ENCODE assay signal across 20 cellular contexts in the genomic region with DNA sequence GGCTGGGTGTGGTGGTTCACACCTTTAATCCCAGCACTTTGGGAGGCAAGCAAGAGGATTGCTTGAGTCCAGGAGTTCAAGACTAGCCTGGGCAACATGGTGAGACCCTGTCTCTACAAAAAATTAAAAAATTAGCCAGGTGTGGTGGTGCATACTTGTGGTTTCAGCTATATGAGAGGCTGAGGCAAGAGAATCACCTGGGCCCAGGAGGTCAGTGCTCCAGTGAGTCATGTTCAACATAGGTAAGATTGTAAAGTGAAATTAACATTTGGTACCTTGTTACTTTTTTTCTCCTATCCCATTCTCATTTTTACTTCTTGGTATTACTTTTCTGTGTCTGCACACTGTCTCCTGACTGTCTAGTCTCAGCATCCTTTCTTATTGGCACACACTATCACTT. TPM values are rescaled to one million over a fixed set of nuclear protein-coding genes. Genes with fewer than 3 reads are reported as not detected.
DNase-seq lines count a peak whose midpoint lies in the region; ATAC-seq and TF ChIP-seq lines count a peak whose summit lies in the region.
"Had no signal": no experiment of that assay in that cellular context is flagged by ENCODE, and none has a peak within 500 bp of the region (broad histone marks: within the 10 kb centered on the region; RNA-seq: fewer than 3 reads in every experiment).

No MANE protein-coding gene starts in this region.

- BruUV-seq in mammary epithelial cell (replicated peaks; lab: Mats Ljungman, UMichigan): no TSS peak

- intact Hi-C loops in mammary epithelial cell (cut with micrococcal nuclease) (no loop called here), breast epithelium (cut with DNase I; ENCODE audit: low total_unique reads) (no loop called here), mucosa of descending colon (cut with DNase I, micrococcal nuclease) (no loop called here), uterus (cut with DNase I; ENCODE audit: low total_unique reads) (no loop called here)

- in situ Hi-C loops in mammary epithelial cell (cut with MboI; ENCODE audit: low sequenced_read_pairs in 2 of 2): no loop called here

- no peaks in the 10 kb centered on the region for H3K27me3 ChIP-seq in mammary epithelial cell (ENCODE audit: insufficient read depth, low read length)
- H3K27me3 ChIP-seq in breast epithelium: no peaks in the 10 kb centered on the region
- no peaks in the 10 kb centered on the region for H3K27me3 ChIP-seq in RWPE2 (ENCODE audit: insufficient read depth, poor library complexity, severe bottlenecking)
- H3K27me3 ChIP-seq in uterus: no peaks in the 10 kb centered on the region

- H3K4me3 ChIP-seq in mammary epithelial cell (replicated peaks in 1 of 3; ENCODE audit: insufficient read depth in 1 of 3, low read depth in 2 of 3, low read length in 3 of 3): no peak overlapping the region
- H3K4me3 ChIP-seq in breast epithelium: no peak overlapping the region
- H3K4me3 ChIP-seq in RWPE2 (ENCODE audit: severe bottlenecking): no peak overlapping the region
- H3K4me3 ChIP-seq in mucosa of descending colon: no peak overlapping the region
- no peak overlapping the region for H3K4me3 ChIP-seq in uterus
- H3K4me3 ChIP-seq: A549 had no signal

- H3K9me3 ChIP-seq in mammary epithelial cell (replicated peaks; ENCODE audit: insufficient read depth, low read length) (no peaks in the 10 kb centered on the region), breast epithelium (no peaks in the 10 kb centered on the region), RWPE2 (ENCODE audit: severe bottlenecking) (no peaks in the 10 kb centered on the region), mucosa of descending colon (no peaks in the 10 kb centered on the region), uterus (no peaks in the 10 kb centered on the region)
- H3K9me3 ChIP-seq: A549, Caco-2 had no signal

- H3K9ac ChIP-seq in mammary epithelial cell (ENCODE audit: insufficient read depth, low read length): no peak overlapping the region

- no peak overlapping the region for H3K4me2 ChIP-seq in mammary epithelial cell (ENCODE audit: insufficient read depth, low read depth, low read length)
- H3K4me2 ChIP-seq: A549 had no signal

- TF ChIP-seq POLR2A in breast epithelium (IDR thresholded peaks at IDR 0.05) (no peak), uterus (IDR thresholded peaks at IDR 0.05) (no peak)

- no peak overlapping the region for H2AFZ ChIP-seq in mammary epithelial cell (ENCODE audit: low read depth, low read length)

- dilution Hi-C loops in mammary epithelial cell (cut with HindIII; ENCODE audit: low sequenced_read_pairs): no loop called here

- peaks cover 2% of the 10 kb centered on the region for H3K36me3 ChIP-seq in mammary epithelial cell (ENCODE audit: insufficient read depth, low read length)
- H3K36me3 ChIP-seq in breast epithelium: no peaks in the 10 kb centered on the region
- peaks cover 6% of the 10 kb centered on the region; the same call in 1 of the 2 replicates for H3K36me3 ChIP-seq in RWPE2 (ENCODE audit: low read depth)
- no peaks in the 10 kb centered on the region for H3K36me3 ChIP-seq in mucosa of descending colon (ENCODE audit: low read depth)
- no peaks in the 10 kb centered on the region for H3K36me3 ChIP-seq in uterus

- H4K20me1 ChIP-seq in mammary epithelial cell (ENCODE audit: insufficient read depth, low read length): no peaks in the 10 kb centered on the region

- peak; percentile 57; the same call in 1 of the 3 replicates for ATAC-seq in RWPE2 (ENCODE audit: low read depth)
- peak; percentile 50 for ATAC-seq in mucosa of descending colon
- ATAC-seq: A549; CD8-positive, alpha-beta T cell had no signal

- H3K79me2 ChIP-seq in mammary epithelial cell (ENCODE audit: insufficient read depth, low read length): peaks cover 17% of the 10 kb centered on the region

- DNase-seq in mammary epithelial cell (peak; percentile 35), breast epithelium (ENCODE audit: low spot score in 2 of 2) (no peak), RWPE2 (ENCODE audit: low spot score) (no peak), mucosa of descending colon (no peak), uterus (no peak)
- no peak for DNase-seq in stimulated activated CD4-positive, alpha-beta T cell treated with anti-CD3 and anti-CD28 coated beads, Interleukin-2, amount 100 ng/mL, for 24 hours
- DNase-seq: 8988T; ACHN; AML-193; Caco-2; CD4-positive, CD25-positive, alpha-beta regulatory T cell; CD8-positive, alpha-beta T cell; DMS153; DND-41; GOT3; H7; HCEC 1CT; HFFc6 had no signal

- CTCF ChIA-PET in mammary epithelial cell (lab: Charles Lee; ENCODE audit: low non-redundant PET): no interaction called here

- no peak overlapping the region for H3K27ac ChIP-seq in mammary epithelial cell (ENCODE audit: insufficient read depth, low read depth, low read length)
- H3K27ac ChIP-seq in breast epithelium: no peak overlapping the region
- no peak overlapping the region for H3K27ac ChIP-seq in RWPE2 (ENCODE audit: poor library complexity, severe bottlenecking)
- no peak overlapping the region for H3K27ac ChIP-seq in uterus
- H3K27ac ChIP-seq: A549, C4-2B had no signal

- TF ChIP-seq CTCF in mammary epithelial cell (conservative IDR thresholded peaks at IDR 0.05 in 1 of 2, IDR thresholded peaks at IDR 0.05 in 1 of 2; ENCODE audit: extremely low read depth in 1 of 2, insufficient read depth in 1 of 2, low read depth in 1 of 2, low read length in 2 of 2) (no peak), breast epithelium (IDR thresholded peaks at IDR 0.05) (no peak), RWPE2 (IDR thresholded peaks at IDR 0.05; ENCODE audit: poor library complexity, severe bottlenecking) (no peak), mucosa of descending colon (IDR thresholded peaks at IDR 0.05) (no peak), uterus (IDR thresholded peaks at IDR 0.05) (no peak)

- H3K4me1 ChIP-seq in mammary epithelial cell (ENCODE audit: insufficient read depth, low read length): peaks cover 3% of the 10 kb centered on the region
- H3K4me1 ChIP-seq in breast epithelium: no peaks in the 10 kb centered on the region
- peaks cover 4% of the 10 kb centered on the region for H3K4me1 ChIP-seq in RWPE2 (ENCODE audit: insufficient read depth, poor library complexity, severe bottlenecking)
- H3K4me1 ChIP-seq in mucosa of descending colon (ENCODE audit: low read depth): no peaks in the 10 kb centered on the region
- H3K4me1 ChIP-seq in uterus: no peaks in the 10 kb centered on the region
- H3K4me1 ChIP-seq: Caco-2 had no signal

RNA-seq across cellular contexts. Expression of gene MAGI3, which starts 19.0 kb away (rescaled TPM):
- total RNA-seq in mammary epithelial cell (10 to 100 TPM in 1 of 2 donors, 1 to 10 TPM in 1; 8.5 to 10.3 TPM), breast epithelium (10 to 100 TPM; 14.9 to 66.9 (median 33.4) TPM), mucosa of descending colon (10 to 100 TPM; 48.6 to 65.4 (median 62.9) TPM), uterus (10 to 100 TPM; 12.4 to 37.5 (median 26.4) TPM)
- 3.8 TPM for polyA plus RNA-seq in mammary epithelial cell
- 11.4 TPM for polyA minus RNA-seq in mammary epithelial cell
